In the genomic region with DNA sequence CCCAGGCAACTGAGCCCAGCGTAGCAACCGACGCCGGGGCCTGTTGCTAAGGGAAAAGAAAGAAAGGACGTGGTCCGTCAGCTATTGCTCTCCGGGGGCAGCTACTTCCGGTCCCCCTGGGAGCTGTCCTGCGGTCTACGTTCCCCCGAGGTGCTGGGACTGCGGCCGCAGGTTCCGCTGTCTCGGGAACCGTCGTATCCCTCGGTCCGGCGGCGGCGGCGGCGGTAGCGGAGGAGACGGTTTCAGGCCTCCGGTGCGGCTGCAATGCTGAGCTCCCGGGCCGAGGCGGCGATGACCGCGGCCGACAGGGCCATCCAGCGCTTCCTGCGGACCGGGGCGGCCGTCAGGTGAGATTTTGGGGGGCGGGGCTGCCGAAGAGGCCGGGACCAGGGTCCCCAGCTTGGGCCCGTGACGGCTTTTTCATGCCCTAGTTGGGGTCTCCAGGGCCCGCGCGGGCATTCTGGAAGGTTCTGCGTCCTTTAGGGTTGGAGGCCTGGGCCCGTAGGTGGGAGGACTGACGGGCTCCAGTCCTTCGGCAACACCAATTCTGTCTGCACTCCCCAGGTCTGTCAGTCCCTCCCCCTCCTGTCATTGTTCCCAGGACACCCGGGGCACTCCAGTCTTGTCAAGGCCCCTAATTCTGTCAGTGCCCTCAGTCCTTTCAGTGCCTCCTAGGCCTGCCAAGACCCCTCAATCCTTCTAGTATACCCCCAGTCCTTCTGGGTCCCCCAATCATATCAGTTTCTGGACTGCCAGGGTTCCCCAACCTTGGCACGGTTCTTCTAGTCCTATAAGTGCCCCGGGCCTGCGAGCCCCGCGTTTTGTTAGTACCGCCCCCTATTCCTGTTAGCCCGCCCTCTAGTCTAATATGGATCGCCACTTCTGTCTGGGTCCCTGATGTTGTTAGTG, we compare ENCODE assay signal across 1 cellular context.
TF ChIP-seq lines count a peak whose summit lies in the region.

A gene with protein sequence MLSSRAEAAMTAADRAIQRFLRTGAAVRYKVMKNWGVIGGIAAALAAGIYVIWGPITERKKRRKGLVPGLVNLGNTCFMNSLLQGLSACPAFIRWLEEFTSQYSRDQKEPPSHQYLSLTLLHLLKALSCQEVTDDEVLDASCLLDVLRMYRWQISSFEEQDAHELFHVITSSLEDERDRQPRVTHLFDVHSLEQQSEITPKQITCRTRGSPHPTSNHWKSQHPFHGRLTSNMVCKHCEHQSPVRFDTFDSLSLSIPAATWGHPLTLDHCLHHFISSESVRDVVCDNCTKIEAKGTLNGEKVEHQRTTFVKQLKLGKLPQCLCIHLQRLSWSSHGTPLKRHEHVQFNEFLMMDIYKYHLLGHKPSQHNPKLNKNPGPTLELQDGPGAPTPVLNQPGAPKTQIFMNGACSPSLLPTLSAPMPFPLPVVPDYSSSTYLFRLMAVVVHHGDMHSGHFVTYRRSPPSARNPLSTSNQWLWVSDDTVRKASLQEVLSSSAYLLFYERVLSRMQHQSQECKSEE (plus strand): TSS at position 162 of the 909 bp plus-strand sequence. CDS start 103 bp downstream, at position 265.

TF ChIP-seq in GM12878, 131 proteins besides CTCF, POLR2A, EP300 and RAD21 (continued from another document and continues in another):
- TF ChIP-seq, protein P1, sequence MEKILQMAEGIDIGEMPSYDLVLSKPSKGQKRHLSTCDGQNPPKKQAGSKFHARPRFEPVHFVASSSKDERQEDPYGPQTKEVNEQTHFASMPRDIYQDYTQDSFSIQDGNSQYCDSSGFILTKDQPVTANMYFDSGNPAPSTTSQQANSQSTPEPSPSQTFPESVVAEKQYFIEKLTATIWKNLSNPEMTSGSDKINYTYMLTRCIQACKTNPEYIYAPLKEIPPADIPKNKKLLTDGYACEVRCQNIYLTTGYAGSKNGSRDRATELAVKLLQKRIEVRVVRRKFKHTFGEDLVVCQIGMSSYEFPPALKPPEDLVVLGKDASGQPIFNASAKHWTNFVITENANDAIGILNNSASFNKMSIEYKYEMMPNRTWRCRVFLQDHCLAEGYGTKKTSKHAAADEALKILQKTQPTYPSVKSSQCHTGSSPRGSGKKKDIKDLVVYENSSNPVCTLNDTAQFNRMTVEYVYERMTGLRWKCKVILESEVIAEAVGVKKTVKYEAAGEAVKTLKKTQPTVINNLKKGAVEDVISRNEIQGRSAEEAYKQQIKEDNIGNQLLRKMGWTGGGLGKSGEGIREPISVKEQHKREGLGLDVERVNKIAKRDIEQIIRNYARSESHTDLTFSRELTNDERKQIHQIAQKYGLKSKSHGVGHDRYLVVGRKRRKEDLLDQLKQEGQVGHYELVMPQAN (conservative IDR thresholded peaks at IDR 0.05), result peak; percentile 90
- 0 out of 2 replicates have a peak, but pooled peaks have one; percentile 29 for TF ChIP-seq RBBP5 (conservative IDR thresholded peaks at IDR 0.05)
- no peak for TF ChIP-seq STAT3 (IDR thresholded peaks at IDR 0.05; ENCODE audit: low read depth, low read length)
- TF ChIP-seq SUPT20H (IDR thresholded peaks at IDR 0.05; ENCODE audit: borderline replicate concordance, control insufficient read depth, low read depth, low read length), result no peak
- TF ChIP-seq KLF5 (IDR thresholded peaks at IDR 0.05; ENCODE audit: partially characterized antibody), result peak; percentile 88
- TF ChIP-seq SREBF2 (IDR thresholded peaks at IDR 0.05; ENCODE audit: low read length), result peak; percentile 69
- TF ChIP-seq MYB (IDR thresholded peaks at IDR 0.05; ENCODE audit: borderline replicate concordance, low read depth, low read length), result 0 out of 2 replicates have a peak, but pooled peaks have one; percentile 38
- peak; percentile 91; the same call in 2 of the 3 replicates for TF ChIP-seq POU2F2 (IDR thresholded peaks at IDR 0.05; ENCODE audit: borderline replicate concordance, low read depth, low read length)
- TF ChIP-seq HDAC6 (IDR thresholded peaks at IDR 0.05; ENCODE audit: unreplicated experiment), result no peak
- no peak for TF ChIP-seq NFXL1 (IDR thresholded peaks at IDR 0.05; ENCODE audit: borderline replicate concordance)
- peak; percentile 72 for TF ChIP-seq TCF12 (IDR thresholded peaks at IDR 0.05; ENCODE audit: low read depth, low read length)
- peak; percentile 95 for TF ChIP-seq BMI1 (IDR thresholded peaks at IDR 0.05; ENCODE audit: borderline replicate concordance)
- TF ChIP-seq CEBPB (IDR thresholded peaks at IDR 0.05; ENCODE audit: borderline replicate concordance in 1 of 2, low read depth in 2 of 2, low read length in 2 of 2), result no peak
- TF ChIP-seq MTA2 (IDR thresholded peaks at IDR 0.05; ENCODE audit: low read depth), result peak; percentile 38; the same call in 1 of the 2 replicates
- peak; percentile 92 for TF ChIP-seq IRF4 (IDR thresholded peaks at IDR 0.05; ENCODE audit: low read depth, low read length)
- TF ChIP-seq BACH1 (IDR thresholded peaks at IDR 0.05; ENCODE audit: borderline replicate concordance), result peak; percentile 75
- TF ChIP-seq CHD4 (IDR thresholded peaks at IDR 0.05), result no peak
- peak; percentile 60; the same call in 1 of the 2 replicates for TF ChIP-seq ATF7 (IDR thresholded peaks at IDR 0.05; ENCODE audit: low read depth)
- TF ChIP-seq, protein P2, sequence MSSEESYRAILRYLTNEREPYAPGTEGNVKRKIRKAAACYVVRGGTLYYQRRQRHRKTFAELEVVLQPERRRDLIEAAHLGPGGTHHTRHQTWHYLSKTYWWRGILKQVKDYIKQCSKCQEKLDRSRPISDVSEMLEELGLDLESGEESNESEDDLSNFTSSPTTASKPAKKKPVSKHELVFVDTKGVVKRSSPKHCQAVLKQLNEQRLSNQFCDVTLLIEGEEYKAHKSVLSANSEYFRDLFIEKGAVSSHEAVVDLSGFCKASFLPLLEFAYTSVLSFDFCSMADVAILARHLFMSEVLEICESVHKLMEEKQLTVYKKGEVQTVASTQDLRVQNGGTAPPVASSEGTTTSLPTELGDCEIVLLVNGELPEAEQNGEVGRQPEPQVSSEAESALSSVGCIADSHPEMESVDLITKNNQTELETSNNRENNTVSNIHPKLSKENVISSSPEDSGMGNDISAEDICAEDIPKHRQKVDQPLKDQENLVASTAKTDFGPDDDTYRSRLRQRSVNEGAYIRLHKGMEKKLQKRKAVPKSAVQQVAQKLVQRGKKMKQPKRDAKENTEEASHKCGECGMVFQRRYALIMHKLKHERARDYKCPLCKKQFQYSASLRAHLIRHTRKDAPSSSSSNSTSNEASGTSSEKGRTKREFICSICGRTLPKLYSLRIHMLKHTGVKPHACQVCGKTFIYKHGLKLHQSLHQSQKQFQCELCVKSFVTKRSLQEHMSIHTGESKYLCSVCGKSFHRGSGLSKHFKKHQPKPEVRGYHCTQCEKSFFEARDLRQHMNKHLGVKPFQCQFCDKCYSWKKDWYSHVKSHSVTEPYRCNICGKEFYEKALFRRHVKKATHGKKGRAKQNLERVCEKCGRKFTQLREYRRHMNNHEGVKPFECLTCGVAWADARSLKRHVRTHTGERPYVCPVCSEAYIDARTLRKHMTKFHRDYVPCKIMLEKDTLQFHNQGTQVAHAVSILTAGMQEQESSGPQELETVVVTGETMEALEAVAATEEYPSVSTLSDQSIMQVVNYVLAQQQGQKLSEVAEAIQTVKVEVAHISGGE (CRISPR knock-in tag; IDR thresholded peaks at IDR 0.05), result peak; percentile 99
- TF ChIP-seq SPI1 (IDR thresholded peaks at IDR 0.05; ENCODE audit: borderline replicate concordance, insufficient read depth, low read depth, low read length), result no peak
- TF ChIP-seq POLR2AphosphoS5 (IDR thresholded peaks at IDR 0.05; ENCODE audit: low read length), result no peak
- TF ChIP-seq, protein P3, sequence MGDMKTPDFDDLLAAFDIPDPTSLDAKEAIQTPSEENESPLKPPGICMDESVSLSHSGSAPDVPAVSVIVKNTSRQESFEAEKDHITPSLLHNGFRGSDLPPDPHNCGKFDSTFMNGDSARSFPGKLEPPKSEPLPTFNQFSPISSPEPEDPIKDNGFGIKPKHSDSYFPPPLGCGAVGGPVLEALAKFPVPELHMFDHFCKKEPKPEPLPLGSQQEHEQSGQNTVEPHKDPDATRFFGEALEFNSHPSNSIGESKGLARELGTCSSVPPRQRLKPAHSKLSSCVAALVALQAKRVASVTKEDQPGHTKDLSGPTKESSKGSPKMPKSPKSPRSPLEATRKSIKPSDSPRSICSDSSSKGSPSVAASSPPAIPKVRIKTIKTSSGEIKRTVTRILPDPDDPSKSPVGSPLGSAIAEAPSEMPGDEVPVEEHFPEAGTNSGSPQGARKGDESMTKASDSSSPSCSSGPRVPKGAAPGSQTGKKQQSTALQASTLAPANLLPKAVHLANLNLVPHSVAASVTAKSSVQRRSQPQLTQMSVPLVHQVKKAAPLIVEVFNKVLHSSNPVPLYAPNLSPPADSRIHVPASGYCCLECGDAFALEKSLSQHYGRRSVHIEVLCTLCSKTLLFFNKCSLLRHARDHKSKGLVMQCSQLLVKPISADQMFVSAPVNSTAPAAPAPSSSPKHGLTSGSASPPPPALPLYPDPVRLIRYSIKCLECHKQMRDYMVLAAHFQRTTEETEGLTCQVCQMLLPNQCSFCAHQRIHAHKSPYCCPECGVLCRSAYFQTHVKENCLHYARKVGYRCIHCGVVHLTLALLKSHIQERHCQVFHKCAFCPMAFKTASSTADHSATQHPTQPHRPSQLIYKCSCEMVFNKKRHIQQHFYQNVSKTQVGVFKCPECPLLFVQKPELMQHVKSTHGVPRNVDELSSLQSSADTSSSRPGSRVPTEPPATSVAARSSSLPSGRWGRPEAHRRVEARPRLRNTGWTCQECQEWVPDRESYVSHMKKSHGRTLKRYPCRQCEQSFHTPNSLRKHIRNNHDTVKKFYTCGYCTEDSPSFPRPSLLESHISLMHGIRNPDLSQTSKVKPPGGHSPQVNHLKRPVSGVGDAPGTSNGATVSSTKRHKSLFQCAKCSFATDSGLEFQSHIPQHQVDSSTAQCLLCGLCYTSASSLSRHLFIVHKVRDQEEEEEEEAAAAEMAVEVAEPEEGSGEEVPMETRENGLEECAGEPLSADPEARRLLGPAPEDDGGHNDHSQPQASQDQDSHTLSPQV (IDR thresholded peaks at IDR 0.05), result no peak
- no peak for TF ChIP-seq FOS (IDR thresholded peaks at IDR 0.05; ENCODE audit: borderline replicate concordance, extremely low read depth, insufficient read length)
- TF ChIP-seq, protein P4, sequence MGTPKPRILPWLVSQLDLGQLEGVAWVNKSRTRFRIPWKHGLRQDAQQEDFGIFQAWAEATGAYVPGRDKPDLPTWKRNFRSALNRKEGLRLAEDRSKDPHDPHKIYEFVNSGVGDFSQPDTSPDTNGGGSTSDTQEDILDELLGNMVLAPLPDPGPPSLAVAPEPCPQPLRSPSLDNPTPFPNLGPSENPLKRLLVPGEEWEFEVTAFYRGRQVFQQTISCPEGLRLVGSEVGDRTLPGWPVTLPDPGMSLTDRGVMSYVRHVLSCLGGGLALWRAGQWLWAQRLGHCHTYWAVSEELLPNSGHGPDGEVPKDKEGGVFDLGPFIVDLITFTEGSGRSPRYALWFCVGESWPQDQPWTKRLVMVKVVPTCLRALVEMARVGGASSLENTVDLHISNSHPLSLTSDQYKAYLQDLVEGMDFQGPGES (IDR thresholded peaks at IDR 0.05), result peak; percentile 68; the same call in 1 of the 2 replicates
- TF ChIP-seq, protein P5, sequence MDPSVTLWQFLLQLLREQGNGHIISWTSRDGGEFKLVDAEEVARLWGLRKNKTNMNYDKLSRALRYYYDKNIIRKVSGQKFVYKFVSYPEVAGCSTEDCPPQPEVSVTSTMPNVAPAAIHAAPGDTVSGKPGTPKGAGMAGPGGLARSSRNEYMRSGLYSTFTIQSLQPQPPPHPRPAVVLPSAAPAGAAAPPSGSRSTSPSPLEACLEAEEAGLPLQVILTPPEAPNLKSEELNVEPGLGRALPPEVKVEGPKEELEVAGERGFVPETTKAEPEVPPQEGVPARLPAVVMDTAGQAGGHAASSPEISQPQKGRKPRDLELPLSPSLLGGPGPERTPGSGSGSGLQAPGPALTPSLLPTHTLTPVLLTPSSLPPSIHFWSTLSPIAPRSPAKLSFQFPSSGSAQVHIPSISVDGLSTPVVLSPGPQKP (IDR thresholded peaks at IDR 0.05; ENCODE audit: low read depth, low read length), result peak; percentile 72; the same call in 1 of the 2 replicates
- TF ChIP-seq MEF2B (IDR thresholded peaks at IDR 0.05; ENCODE audit: partially characterized antibody, poor library complexity, severe bottlenecking), result peak; percentile 62
- no peak for TF ChIP-seq CHD1 (IDR thresholded peaks at IDR 0.05; ENCODE audit: low read depth, low read length)
- no peak for TF ChIP-seq CBX3 (IDR thresholded peaks at IDR 0.05; ENCODE audit: borderline replicate concordance, low read depth)
- peak; percentile 91 for TF ChIP-seq NBN (IDR thresholded peaks at IDR 0.05)
- TF ChIP-seq RUNX3 (IDR thresholded peaks at IDR 0.05; ENCODE audit: low read length), result peak; percentile 99
- TF ChIP-seq, protein P6, sequence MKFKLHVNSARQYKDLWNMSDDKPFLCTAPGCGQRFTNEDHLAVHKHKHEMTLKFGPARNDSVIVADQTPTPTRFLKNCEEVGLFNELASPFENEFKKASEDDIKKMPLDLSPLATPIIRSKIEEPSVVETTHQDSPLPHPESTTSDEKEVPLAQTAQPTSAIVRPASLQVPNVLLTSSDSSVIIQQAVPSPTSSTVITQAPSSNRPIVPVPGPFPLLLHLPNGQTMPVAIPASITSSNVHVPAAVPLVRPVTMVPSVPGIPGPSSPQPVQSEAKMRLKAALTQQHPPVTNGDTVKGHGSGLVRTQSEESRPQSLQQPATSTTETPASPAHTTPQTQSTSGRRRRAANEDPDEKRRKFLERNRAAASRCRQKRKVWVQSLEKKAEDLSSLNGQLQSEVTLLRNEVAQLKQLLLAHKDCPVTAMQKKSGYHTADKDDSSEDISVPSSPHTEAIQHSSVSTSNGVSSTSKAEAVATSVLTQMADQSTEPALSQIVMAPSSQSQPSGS (IDR thresholded peaks at IDR 0.05; ENCODE audit: low read length), result no peak
- TF ChIP-seq NFYA (IDR thresholded peaks at IDR 0.05; ENCODE audit: borderline replicate concordance, low read depth, low read length), result no peak
- no peak for TF ChIP-seq ZNF274 (IDR thresholded peaks at IDR 0.05; ENCODE audit: insufficient read depth, insufficient read length)
- TF ChIP-seq GABPA (IDR thresholded peaks at IDR 0.05; ENCODE audit: low read depth), result peak; percentile 100
- TF ChIP-seq MTA3 (IDR thresholded peaks at IDR 0.05; ENCODE audit: borderline replicate concordance, low read length), result no peak; the same call in 1 of the 2 replicates
- no peak for TF ChIP-seq PAX8 (IDR thresholded peaks at IDR 0.05)
- peak; percentile 60; the same call in 1 of the 2 replicates for TF ChIP-seq ZNF217 (IDR thresholded peaks at IDR 0.05)
- TF ChIP-seq, protein P7, sequence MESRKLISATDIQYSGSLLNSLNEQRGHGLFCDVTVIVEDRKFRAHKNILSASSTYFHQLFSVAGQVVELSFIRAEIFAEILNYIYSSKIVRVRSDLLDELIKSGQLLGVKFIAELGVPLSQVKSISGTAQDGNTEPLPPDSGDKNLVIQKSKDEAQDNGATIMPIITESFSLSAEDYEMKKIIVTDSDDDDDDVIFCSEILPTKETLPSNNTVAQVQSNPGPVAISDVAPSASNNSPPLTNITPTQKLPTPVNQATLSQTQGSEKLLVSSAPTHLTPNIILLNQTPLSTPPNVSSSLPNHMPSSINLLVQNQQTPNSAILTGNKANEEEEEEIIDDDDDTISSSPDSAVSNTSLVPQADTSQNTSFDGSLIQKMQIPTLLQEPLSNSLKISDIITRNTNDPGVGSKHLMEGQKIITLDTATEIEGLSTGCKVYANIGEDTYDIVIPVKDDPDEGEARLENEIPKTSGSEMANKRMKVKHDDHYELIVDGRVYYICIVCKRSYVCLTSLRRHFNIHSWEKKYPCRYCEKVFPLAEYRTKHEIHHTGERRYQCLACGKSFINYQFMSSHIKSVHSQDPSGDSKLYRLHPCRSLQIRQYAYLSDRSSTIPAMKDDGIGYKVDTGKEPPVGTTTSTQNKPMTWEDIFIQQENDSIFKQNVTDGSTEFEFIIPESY (IDR thresholded peaks at IDR 0.05), result no peak
- TF ChIP-seq PML (IDR thresholded peaks at IDR 0.05; ENCODE audit: low read length), result no peak
- peak; percentile 76 for TF ChIP-seq CREM (IDR thresholded peaks at IDR 0.05; ENCODE audit: low read depth)
- peak; percentile 55 to 94; a peak in 3 of 4 replicates for TF ChIP-seq SRF (IDR thresholded peaks at IDR 0.05; ENCODE audit: low read depth in 2 of 2, low read length in 2 of 2)
- TF ChIP-seq ZNF384 (IDR thresholded peaks at IDR 0.05; ENCODE audit: borderline replicate concordance, low read depth, low read length), result no peak
- TF ChIP-seq CBFB (IDR thresholded peaks at IDR 0.05; ENCODE audit: low read depth), result peak; percentile 96
